Comparison of ENCODE assay signal across 15 cellular contexts in the genomic region with DNA sequence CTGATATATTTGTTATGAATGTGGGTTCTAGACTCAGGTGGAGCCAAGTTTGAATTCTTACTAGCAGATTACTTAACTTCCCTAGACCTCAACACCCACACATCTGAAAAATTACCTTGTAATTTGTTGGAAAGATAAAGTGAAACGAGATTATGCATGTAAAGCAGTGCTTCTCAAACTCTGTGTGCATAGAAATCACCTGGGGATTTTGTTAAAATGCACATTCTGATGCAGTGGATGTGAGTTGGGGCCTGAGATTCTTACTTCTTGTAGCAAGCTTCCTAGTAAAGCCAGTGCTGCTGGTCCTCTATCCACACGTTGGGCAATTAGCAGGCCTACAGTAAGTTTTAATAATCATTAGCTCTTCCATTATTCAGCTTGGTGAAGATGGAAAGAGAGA. TPM values are rescaled to one million over a fixed set of nuclear protein-coding genes. Genes with fewer than 3 reads are reported as not detected.
A peak's percentile ranks its signal among the peaks of the same experiment; 100 is the strongest.
DNase-seq lines count a peak whose midpoint lies in the region; ATAC-seq lines count a peak whose summit lies in the region.
"Had no signal": no experiment of that assay in that cellular context is flagged by ENCODE, and none has a peak within 500 bp of the region (broad histone marks: within the 10 kb centered on the region; RNA-seq: fewer than 3 reads in every experiment).

No MANE protein-coding gene starts in this region.

- H3K79me2 ChIP-seq in Karpas-422 (ENCODE audit: low read length) = no peaks in the 10 kb centered on the region

- no peaks in the 10 kb centered on the region for H3K9me2 ChIP-seq in Karpas-422 (replicated peaks; ENCODE audit: insufficient read depth, low read length)

- no peaks in the 10 kb centered on the region for H3K9me3 ChIP-seq in Karpas-422 (ENCODE audit: low read length)
- H3K9me3 ChIP-seq: BLaER1 had no signal

- POLR2A ChIA-PET in activated CD4-positive, alpha-beta T cell treated with anti-CD3 and anti-CD28 coated beads, Interleukin-2, amount 10 ng/mL, durations not matched to agents 7 days and 5 days (lab: Charles Lee) = no interaction called here
- POLR2A ChIA-PET in activated CD4-positive, alpha-beta T cell treated with anti-CD3 and anti-CD28 coated beads for 36 hours (lab: Charles Lee) = no interaction called here

- no peaks in the 10 kb centered on the region for H3K27me3 ChIP-seq in Karpas-422 (ENCODE audit: low read length)
- H3K27me3 ChIP-seq: BLaER1 had no signal

- no peaks in the 10 kb centered on the region for H3K9me3 Mint-ChIP-seq in activated CD4-positive, alpha-beta T cell treated with anti-CD3 and anti-CD28 coated beads, Interleukin-2, amount 10 ng/mL, durations not matched to agents 7 days and 5 days
- H3K9me3 Mint-ChIP-seq in activated CD4-positive, alpha-beta T cell treated with anti-CD3 and anti-CD28 coated beads for 36 hours (ENCODE audit: low read depth) = no peaks in the 10 kb centered on the region
- H3K9me3 Mint-ChIP-seq in activated T-helper 17 cell treated with anti-CD3 and anti-CD28 coated beads, Interleukin-2, amount 50 U/mL, for 72 hours = no peaks in the 10 kb centered on the region
- H3K9me3 Mint-ChIP-seq: H9, IgD-negative memory B cell had no signal

- no peak overlapping the region for H3K4me3 Mint-ChIP-seq in activated CD4-positive, alpha-beta T cell treated with anti-CD3 and anti-CD28 coated beads, Interleukin-2, amount 10 ng/mL, durations not matched to agents 7 days and 5 days
- H3K4me3 Mint-ChIP-seq in activated CD4-positive, alpha-beta T cell treated with anti-CD3 and anti-CD28 coated beads for 36 hours = no peak overlapping the region
- peak overlapping the region; percentile 24 for H3K4me3 Mint-ChIP-seq in activated T-helper 17 cell treated with anti-CD3 and anti-CD28 coated beads, Interleukin-2, amount 50 U/mL, for 72 hours
- H3K4me3 Mint-ChIP-seq: H9, IgD-negative memory B cell had no signal

- intact Hi-C loops in activated CD4-positive, alpha-beta T cell treated with anti-CD3 and anti-CD28 coated beads for 36 hours (cut with DNase I, micrococcal nuclease) = no loop called here

- no peaks in the 10 kb centered on the region for H4K20me1 ChIP-seq in Karpas-422 (ENCODE audit: insufficient read depth, low read depth, low read length)
- H4K20me1 ChIP-seq: BLaER1 had no signal

- H3K9ac ChIP-seq in Karpas-422 (ENCODE audit: low read length) = no peak overlapping the region
- H3K9ac ChIP-seq: BLaER1 had no signal

- H3K27ac ChIP-seq in Karpas-422 (ENCODE audit: low read length) = no peak overlapping the region
- H3K27ac ChIP-seq: 22Rv1, BLaER1 had no signal

- no peaks in the 10 kb centered on the region for H3K36me3 ChIP-seq in Karpas-422 (ENCODE audit: insufficient read depth, low read length)
- H3K36me3 ChIP-seq: BLaER1 had no signal

- H3K27me3 Mint-ChIP-seq in activated CD4-positive, alpha-beta T cell treated with anti-CD3 and anti-CD28 coated beads, Interleukin-2, amount 10 ng/mL, durations not matched to agents 7 days and 5 days = peaks cover 12% of the 10 kb centered on the region
- peaks cover 5% of the 10 kb centered on the region for H3K27me3 Mint-ChIP-seq in activated CD4-positive, alpha-beta T cell treated with anti-CD3 and anti-CD28 coated beads for 36 hours
- H3K27me3 Mint-ChIP-seq in activated T-helper 17 cell treated with anti-CD3 and anti-CD28 coated beads, Interleukin-2, amount 50 U/mL, for 72 hours = peaks cover 3% of the 10 kb centered on the region

- no peak overlapping the region for H3K4me2 ChIP-seq in Karpas-422 (ENCODE audit: low read depth, low read length, poor library complexity, severe bottlenecking)
- H3K4me2 ChIP-seq: BLaER1 had no signal

- no peak overlapping the region for H3K4me3 ChIP-seq in Karpas-422 (ENCODE audit: low read length)
- H3K4me3 ChIP-seq: BLaER1 had no signal

- H3K36me3 Mint-ChIP-seq in activated CD4-positive, alpha-beta T cell treated with anti-CD3 and anti-CD28 coated beads, Interleukin-2, amount 10 ng/mL, durations not matched to agents 7 days and 5 days (ENCODE audit: low read depth) = no peaks in the 10 kb centered on the region
- no peaks in the 10 kb centered on the region for H3K36me3 Mint-ChIP-seq in activated CD4-positive, alpha-beta T cell treated with anti-CD3 and anti-CD28 coated beads for 36 hours (ENCODE audit: low read depth)
- no peaks in the 10 kb centered on the region for H3K36me3 Mint-ChIP-seq in activated T-helper 17 cell treated with anti-CD3 and anti-CD28 coated beads, Interleukin-2, amount 50 U/mL, for 72 hours (ENCODE audit: low read depth)
- H3K36me3 Mint-ChIP-seq: IgD-negative memory B cell had no signal

- no peak for ATAC-seq in activated CD4-positive, alpha-beta T cell treated with anti-CD3 and anti-CD28 coated beads for 36 hours
- ATAC-seq in activated T-helper 17 cell treated with anti-CD3 and anti-CD28 coated beads, Interleukin-2, amount 50 U/mL, for 72 hours (replicated peaks) = peak; percentile 43
- no peak for ATAC-seq in HG02840 (IDR thresholded peaks at IDR 0.05; ENCODE audit: low FRiP score, unreplicated experiment)
- ATAC-seq in GM21367 (IDR thresholded peaks at IDR 0.05; ENCODE audit: unreplicated experiment) = no peak

- H3K4me1 ChIP-seq in Karpas-422 (ENCODE audit: low read length) = no peaks in the 10 kb centered on the region

- peaks cover 13% of the 10 kb centered on the region for H3K4me1 Mint-ChIP-seq in activated CD4-positive, alpha-beta T cell treated with anti-CD3 and anti-CD28 coated beads, Interleukin-2, amount 10 ng/mL, durations not matched to agents 7 days and 5 days
- peaks cover 16% of the 10 kb centered on the region for H3K4me1 Mint-ChIP-seq in activated CD4-positive, alpha-beta T cell treated with anti-CD3 and anti-CD28 coated beads for 36 hours
- peaks cover 6% of the 10 kb centered on the region for H3K4me1 Mint-ChIP-seq in activated T-helper 17 cell treated with anti-CD3 and anti-CD28 coated beads, Interleukin-2, amount 50 U/mL, for 72 hours

- H2AFZ ChIP-seq in Karpas-422 (ENCODE audit: low read length) = peak overlapping the region; percentile 2; the same call in 1 of the 2 replicates

- peak overlapping the region; percentile 43 for H3K27ac Mint-ChIP-seq in activated CD4-positive, alpha-beta T cell treated with anti-CD3 and anti-CD28 coated beads, Interleukin-2, amount 10 ng/mL, durations not matched to agents 7 days and 5 days
- H3K27ac Mint-ChIP-seq in activated CD4-positive, alpha-beta T cell treated with anti-CD3 and anti-CD28 coated beads for 36 hours = no peak overlapping the region
- H3K27ac Mint-ChIP-seq in activated T-helper 17 cell treated with anti-CD3 and anti-CD28 coated beads, Interleukin-2, amount 50 U/mL, for 72 hours = peak overlapping the region; percentile 28
- H3K27ac Mint-ChIP-seq: H9, IgD-negative memory B cell had no signal

- CTCF ChIA-PET in activated CD4-positive, alpha-beta T cell treated with anti-CD3 and anti-CD28 coated beads, Interleukin-2, amount 10 ng/mL, durations not matched to agents 7 days and 5 days (lab: Charles Lee) = interaction anchor here (0.7 to 1.4 kb wide), 3 partner anchors 8 to 412 kb away, joined by 3 read pairs; no protein-coding TSS in a partner anchor
- CTCF ChIA-PET in activated CD4-positive, alpha-beta T cell treated with anti-CD3 and anti-CD28 coated beads for 36 hours (lab: Charles Lee) = interaction anchor here (1.2 to 1.8 kb wide), 3 partner anchors 10 to 412 kb away, joined by 3 to 9 read pairs (median 4); no protein-coding TSS in a partner anchor

- DNase-seq in activated CD4-positive, alpha-beta T cell treated with anti-CD3 and anti-CD28 coated beads, Interleukin-2, amount 10 ng/mL, durations not matched to agents 7 days and 5 days = no peak
- DNase-seq in activated CD4-positive, alpha-beta T cell treated with anti-CD3 and anti-CD28 coated beads for 36 hours = no peak
- DNase-seq in Karpas-422 = no peak
- no peak for DNase-seq in epidermal melanocyte (ENCODE audit: insufficient read length, low spot score)
- no peak for DNase-seq in COLO829 (ENCODE audit: low spot score)
- DNase-seq: DMS79, GOT3, H9, KG1 had no signal

RNA-seq across cellular contexts. Expression of a gene that starts 15.1 kb away (rescaled TPM):
- 10 to 100 TPM; 31.8 to 35.5 TPM for total RNA-seq in activated CD4-positive, alpha-beta T cell treated with anti-CD3 and anti-CD28 coated beads, Interleukin-2, amount 10 ng/mL, durations not matched to agents 7 days and 5 days
- total RNA-seq in activated CD4-positive, alpha-beta T cell treated with anti-CD3 and anti-CD28 coated beads for 36 hours = 10 to 100 TPM; 34.8 to 43.2 TPM
- 43.3 and 96.8 TPM in 2 replicates for total RNA-seq in Karpas-422 (2014; rRNA removed; shearing (Covaris generic); ENCODE audit: low replicate concordance)
- 10 to 100 TPM; 30.7 to 33.4 TPM for total RNA-seq in activated T-helper 17 cell treated with anti-CD3 and anti-CD28 coated beads, Interleukin-2, amount 50 U/mL, for 72 hours
